Comparison of ENCODE assay signal across 8 cellular contexts in the genomic region with DNA sequence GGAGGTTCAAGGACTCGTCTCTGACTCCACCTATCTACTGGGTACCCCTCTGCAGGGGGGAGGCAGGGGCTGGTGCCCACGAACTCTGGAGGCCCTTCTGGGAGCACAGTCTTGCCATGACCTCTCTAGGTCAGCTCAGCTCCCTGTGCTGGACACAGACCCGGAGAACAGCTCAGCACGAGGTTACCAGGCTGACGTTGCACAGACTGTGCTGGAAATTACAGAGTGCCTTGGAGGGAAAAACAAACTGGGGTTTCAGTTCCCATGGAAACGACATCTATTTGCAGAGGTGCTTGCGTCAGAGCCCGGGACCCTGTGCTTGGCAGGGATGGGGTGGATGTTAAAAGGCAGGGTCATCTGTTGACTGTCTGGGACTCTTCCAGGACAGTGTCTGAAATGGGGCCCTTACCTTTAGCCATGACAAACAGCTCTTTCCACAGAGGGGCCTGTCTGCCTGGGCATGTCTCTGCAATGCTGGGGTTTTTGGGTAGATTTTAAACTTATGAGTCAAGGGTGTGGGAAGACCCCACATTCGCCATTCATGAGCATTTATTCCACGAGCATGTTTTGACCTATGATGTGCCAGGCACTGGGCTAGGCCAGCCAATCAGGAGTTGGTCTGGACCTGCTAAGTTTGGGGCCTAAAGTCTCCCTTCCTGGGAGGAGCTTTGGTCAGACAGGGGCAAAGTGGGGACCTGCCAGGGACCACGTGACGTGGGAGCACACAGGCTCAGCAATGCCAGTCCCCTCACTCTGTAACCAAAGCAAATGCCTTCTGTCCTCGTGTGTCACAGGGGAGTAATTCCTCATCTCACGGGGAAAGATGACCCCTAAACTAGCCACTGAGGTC. TPM values are rescaled to one million over a fixed set of nuclear protein-coding genes. Genes with fewer than 3 reads are reported as not detected.
DNase-seq lines count a peak whose midpoint lies in the region; ATAC-seq and TF ChIP-seq lines count a peak whose summit lies in the region.

No MANE protein-coding gene starts in this region.

- no peaks in the 10 kb centered on the region for H3K9me3 ChIP-seq in ovary

- peak; percentile 99 for TF ChIP-seq EP300 in ovary (IDR thresholded peaks at IDR 0.05)

- H3K27ac ChIP-seq in ovary: peak overlapping the region; percentile 90 to 100

- WGBS in ovary, 3 donors: 11 to 16% (median 12%) methylated on average over 14 of the region's 14 CpGs

- H3K27ac Mint-ChIP-seq in activated T-cell treated with anti-CD3 and anti-CD28 coated beads, Interleukin-2, amount 50 U/mL, for 24 hours: peak overlapping the region; percentile 98

- peak; percentile 74 for DNase-seq in activated T-cell treated with anti-CD3 and anti-CD28 coated beads, Interleukin-2, amount 50 U/mL, for 24 hours
- DNase-seq in fibroblast of the aortic adventitia (ENCODE audit: low read depth) (peak; percentile 100), ovary (peak; percentile 94 to 98 (median 96)), NCI-H2196 treated with DMSO at 0.1 percent for 48 hours (lab: John Stamatoyannopoulos, UW; ENCODE audit: unreplicated experiment) (no peak), NCI-H345 (lab: John Stamatoyannopoulos, UW) (no peak)

- peaks cover 31% of the 10 kb centered on the region for H3K4me1 ChIP-seq in ovary (ENCODE audit: insufficient read depth)

- TF ChIP-seq CTCF in fibroblast of the aortic adventitia (IDR thresholded peaks at IDR 0.05; ENCODE audit: insufficient read depth, low read length) (no peak), ovary (IDR thresholded peaks at IDR 0.05) (no peak)

- peak; percentile 73 for ATAC-seq in GM18870 (IDR thresholded peaks at IDR 0.05; ENCODE audit: unreplicated experiment)
- peak; percentile 53 for ATAC-seq in HG03432 (IDR thresholded peaks at IDR 0.05; ENCODE audit: unreplicated experiment)
- ATAC-seq in HG03196 (IDR thresholded peaks at IDR 0.05; ENCODE audit: unreplicated experiment): no peak

- peaks cover 91% of the 10 kb centered on the region for H3K4me1 Mint-ChIP-seq in activated T-cell treated with anti-CD3 and anti-CD28 coated beads, Interleukin-2, amount 50 U/mL, for 24 hours (ENCODE audit: low read depth)

- no peaks in the 10 kb centered on the region for H3K27me3 Mint-ChIP-seq in activated T-cell treated with anti-CD3 and anti-CD28 coated beads, Interleukin-2, amount 50 U/mL, for 24 hours

- no peaks in the 10 kb centered on the region for H3K36me3 ChIP-seq in ovary

- peak overlapping the region; percentile 63 for H3K4me3 Mint-ChIP-seq in activated T-cell treated with anti-CD3 and anti-CD28 coated beads, Interleukin-2, amount 50 U/mL, for 24 hours

- H3K4me3 ChIP-seq in fibroblast of the aortic adventitia (ENCODE audit: low read depth, low read length) (no peak overlapping the region), ovary (no peak overlapping the region)

- no peaks in the 10 kb centered on the region for H3K36me3 Mint-ChIP-seq in activated T-cell treated with anti-CD3 and anti-CD28 coated beads, Interleukin-2, amount 50 U/mL, for 24 hours (ENCODE audit: low read depth)

- H3K27me3 ChIP-seq in ovary: no peaks in the 10 kb centered on the region

- TF ChIP-seq POLR2A in ovary (IDR thresholded peaks at IDR 0.05): no peak

- no peaks in the 10 kb centered on the region for H3K9me3 Mint-ChIP-seq in activated T-cell treated with anti-CD3 and anti-CD28 coated beads, Interleukin-2, amount 50 U/mL, for 24 hours

- intact Hi-C loops in ovary (cut with DNase I): no loop called here

RNA-seq across cellular contexts. Expression of a gene that starts 22.5 kb away (rescaled TPM):
- total RNA-seq in fibroblast of the aortic adventitia (ENCODE audit: low replicate concordance) (not detected in 2 replicates), ovary (1 to 10 TPM in 2 of 7 donors, under 1 TPM in 3, not detected in 2; 0.23 to 2.5 (median 0.37) TPM)
- polyA plus RNA-seq in ovary: under 1 TPM; 0.18 to 0.60 TPM

RNA-seq across cellular contexts. Expression of a gene that starts 41.4 kb away (rescaled TPM):
- total RNA-seq in fibroblast of the aortic adventitia (ENCODE audit: low replicate concordance) (not detected in 2 replicates), ovary (1 to 10 TPM in 1 of 7 donors, under 1 TPM in 2, not detected in 4; 0.13 to 6.2 (median 0.95) TPM)
- under 1 TPM in 1 of 2 donors, not detected in 1; 0.13 TPM for polyA plus RNA-seq in ovary

Comparison
In these comparisons a context has a peak if more than half of its experiments do, and no peak if none do; other contexts are left out.
1. DNase-seq: peak in activated T-cell treated with anti-CD3 and anti-CD28 coated beads, Interleukin-2, amount 50 U/mL, for 24 hours (single experiment), fibroblast of the aortic adventitia (single experiment) and ovary (5 of 5); none in NCI-H2196 treated with DMSO at 0.1 percent for 48 hours (single experiment) and NCI-H345 (single experiment).